In the genomic region with DNA sequence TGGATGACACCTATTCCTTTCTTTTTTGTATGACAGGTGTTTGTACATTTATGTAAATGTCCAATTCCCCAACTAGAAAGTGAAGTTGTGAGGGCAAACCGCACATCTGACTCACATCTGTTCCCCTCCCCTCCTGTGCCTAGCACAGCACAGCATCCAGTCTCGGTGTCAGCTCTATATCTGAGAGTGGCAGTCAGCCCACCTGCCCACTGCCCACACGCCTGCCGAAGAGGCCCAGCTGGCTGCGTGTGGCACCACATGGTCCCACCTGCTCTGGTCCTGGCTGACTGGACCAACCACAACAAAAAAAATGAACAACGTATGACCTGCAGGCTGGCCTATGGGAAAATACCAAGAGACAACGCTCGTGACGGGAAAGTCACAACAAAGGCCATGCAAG, we compare ENCODE assay signal across 1 cellular context.
TF ChIP-seq lines count a peak whose summit lies in the region.

No MANE protein-coding gene starts in this region.

TF ChIP-seq in H1, 55 proteins besides CTCF, POLR2A, EP300 and RAD21 (continued from another document):
- no peak for TF ChIP-seq CHD7 (IDR thresholded peaks at IDR 0.05; ENCODE audit: insufficient replicate concordance, low read length)
- no peak for TF ChIP-seq ZNF274 (IDR thresholded peaks at IDR 0.05; ENCODE audit: borderline replicate concordance, extremely low read depth, low read length)
- no peak for TF ChIP-seq CHD1 (IDR thresholded peaks at IDR 0.05; ENCODE audit: low read depth, low read length)
- no peak for TF ChIP-seq SAP30 (IDR thresholded peaks at IDR 0.05; ENCODE audit: insufficient read depth, insufficient replicate concordance, low read length)
- no peak for TF ChIP-seq TBP (IDR thresholded peaks at IDR 0.05; ENCODE audit: low read depth, low read length)
- no peak for TF ChIP-seq KDM5A (IDR thresholded peaks at IDR 0.05; ENCODE audit: low read length)
